15 cellular contexts compared by ENCODE assay signal in the genomic region with DNA sequence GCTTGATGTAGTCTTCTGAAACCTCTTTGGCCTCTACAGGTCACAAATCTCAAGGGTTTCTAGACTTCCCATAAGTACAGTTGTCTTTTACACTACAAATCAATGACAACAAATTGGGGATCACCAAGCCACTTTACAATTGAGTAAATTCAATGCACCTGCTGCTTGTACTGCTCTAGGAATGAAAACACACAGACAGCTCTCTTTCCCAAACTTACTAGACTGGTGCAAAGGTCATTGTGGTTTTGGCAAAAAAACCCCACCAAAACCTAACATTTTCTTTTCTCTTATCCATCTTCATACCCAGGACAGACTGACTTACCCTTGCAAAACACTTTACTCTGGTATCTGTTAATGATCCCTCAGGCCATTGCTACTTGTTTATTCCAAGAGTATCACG. TPM values are rescaled to one million over a fixed set of nuclear protein-coding genes. Genes with fewer than 3 reads are reported as not detected.
A peak's percentile ranks its signal among the peaks of the same experiment; 100 is the strongest.
DNase-seq lines count a peak whose midpoint lies in the region; ATAC-seq lines count a peak whose summit lies in the region.
"Had no signal": no experiment of that assay in that cellular context is flagged by ENCODE, and none has a peak within 500 bp of the region (broad histone marks: within the 10 kb centered on the region; RNA-seq: fewer than 3 reads in every experiment).

No MANE protein-coding gene starts in this region.

- no peaks in the 10 kb centered on the region for H3K27me3 Mint-ChIP-seq in activated T-cell treated with anti-CD3 and anti-CD28 coated beads, Interleukin-2, amount 50 U/mL, for 72 hours (ENCODE audit: low read depth)
- no peaks in the 10 kb centered on the region for H3K27me3 Mint-ChIP-seq in activated naive CD8-positive, alpha-beta T cell treated with anti-CD3 and anti-CD28 coated beads for 36 hours

- H3K27me3 ChIP-seq in skeletal muscle satellite cell (ENCODE audit: control insufficient read depth, insufficient read depth, low read length) = no peaks in the 10 kb centered on the region
- H3K27me3 ChIP-seq: ovary had no signal

- no peak for DNase-seq in activated T-cell treated with anti-CD3 and anti-CD28 coated beads, Interleukin-2, amount 50 U/mL, for 72 hours
- no peak for DNase-seq in activated T-cell treated with anti-CD3 and anti-CD28 coated beads, Interleukin-2, amount 50 U/mL, for 48 hours
- peak; percentile 19 for DNase-seq in MV-4-11 (lab: John Stamatoyannopoulos, UW)
- no peak for DNase-seq in activated naive CD8-positive, alpha-beta T cell treated with anti-CD3 and anti-CD28 coated beads for 36 hours
- no peak for DNase-seq in NCI-H2196 (lab: John Stamatoyannopoulos, UW; ENCODE audit: unreplicated experiment)
- no peak for DNase-seq in AG20443 (ENCODE audit: low spot score)
- DNase-seq: amniotic stem cell, DMS 273 treated with DMSO at 0.1 percent for 48 hours, KG1, NCI-H524 treated with DMSO at 0.1 percent for 48 hours, ovary, small intestine had no signal

- H3K27ac Mint-ChIP-seq in activated T-cell treated with anti-CD3 and anti-CD28 coated beads, Interleukin-2, amount 50 U/mL, for 72 hours = peak overlapping the region; percentile 91
- H3K27ac Mint-ChIP-seq in activated naive CD8-positive, alpha-beta T cell treated with anti-CD3 and anti-CD28 coated beads for 36 hours = peak overlapping the region; percentile 78
- H3K27ac Mint-ChIP-seq: mesothelial cell of epicardium had no signal

- peaks cover 4% of the 10 kb centered on the region for H3K4me1 ChIP-seq in skeletal muscle satellite cell (ENCODE audit: control insufficient read depth, insufficient read depth, low read length)

- H3K4me3 ChIP-seq in skeletal muscle satellite cell (ENCODE audit: low read length) = no peak overlapping the region
- H3K4me3 ChIP-seq: ovary had no signal

- H3K9me3 Mint-ChIP-seq in activated T-cell treated with anti-CD3 and anti-CD28 coated beads, Interleukin-2, amount 50 U/mL, for 72 hours = no peaks in the 10 kb centered on the region
- no peaks in the 10 kb centered on the region for H3K9me3 Mint-ChIP-seq in activated naive CD8-positive, alpha-beta T cell treated with anti-CD3 and anti-CD28 coated beads for 36 hours
- H3K9me3 Mint-ChIP-seq: mesothelial cell of epicardium had no signal

- H3K9ac ChIP-seq in skeletal muscle satellite cell (ENCODE audit: low read depth, low read length) = no peak overlapping the region

- H3K9me3 ChIP-seq in skeletal muscle satellite cell (replicated peaks; ENCODE audit: low read length) = no peaks in the 10 kb centered on the region
- H3K9me3 ChIP-seq: ovary had no signal

- peak overlapping the region; percentile 84 to 97 for H3K4me3 Mint-ChIP-seq in activated T-cell treated with anti-CD3 and anti-CD28 coated beads, Interleukin-2, amount 50 U/mL, for 72 hours
- peak overlapping the region; percentile 100 for H3K4me3 Mint-ChIP-seq in activated naive CD8-positive, alpha-beta T cell treated with anti-CD3 and anti-CD28 coated beads for 36 hours
- H3K4me3 Mint-ChIP-seq: mesothelial cell of epicardium had no signal

- ATAC-seq in activated T-cell treated with anti-CD3 and anti-CD28 coated beads, Interleukin-2, amount 50 U/mL, for 72 hours (replicated peaks in 1 of 2) = no peak
- ATAC-seq in GM21381 (IDR thresholded peaks at IDR 0.05; ENCODE audit: unreplicated experiment) = no peak

- peaks cover 39% of the 10 kb centered on the region for H3K36me3 ChIP-seq in skeletal muscle satellite cell (ENCODE audit: insufficient read depth, low read length)
- H3K36me3 ChIP-seq: ovary had no signal

- peaks cover 9 to 15% of the 10 kb centered on the region in 2 donors for H3K36me3 Mint-ChIP-seq in activated T-cell treated with anti-CD3 and anti-CD28 coated beads, Interleukin-2, amount 50 U/mL, for 72 hours (ENCODE audit: insufficient read depth in 2 of 2)
- peaks cover 37% of the 10 kb centered on the region for H3K36me3 Mint-ChIP-seq in activated naive CD8-positive, alpha-beta T cell treated with anti-CD3 and anti-CD28 coated beads for 36 hours

- peaks cover 45% of the 10 kb centered on the region for H3K4me1 Mint-ChIP-seq in activated T-cell treated with anti-CD3 and anti-CD28 coated beads, Interleukin-2, amount 50 U/mL, for 72 hours (ENCODE audit: low read depth)
- H3K4me1 Mint-ChIP-seq in activated naive CD8-positive, alpha-beta T cell treated with anti-CD3 and anti-CD28 coated beads for 36 hours = peaks cover 22% of the 10 kb centered on the region

- H3K4me2 ChIP-seq in skeletal muscle satellite cell (ENCODE audit: low read length) = peak overlapping the region; percentile 81

RNA-seq across cellular contexts. Expression of gene M6PR, which starts 2.7 kb away (rescaled TPM):
- total RNA-seq in activated T-cell treated with anti-CD3 and anti-CD28 coated beads, Interleukin-2, amount 50 U/mL, for 72 hours = 100 to 1,000 TPM; 149 to 153 TPM
- total RNA-seq in activated naive CD8-positive, alpha-beta T cell treated with anti-CD3 and anti-CD28 coated beads for 36 hours = 100 to 1,000 TPM; 213 to 226 TPM
- 106 and 124 TPM in 2 replicates for total RNA-seq in skeletal muscle satellite cell (2012; rRNA removed)

RNA-seq across cellular contexts. Expression of gene PHC1, which starts 32.4 kb away (rescaled TPM):
- 10 to 100 TPM; 16.7 to 19.7 TPM for total RNA-seq in activated T-cell treated with anti-CD3 and anti-CD28 coated beads, Interleukin-2, amount 50 U/mL, for 72 hours
- 10 to 100 TPM; 12.9 to 16.5 TPM for total RNA-seq in activated naive CD8-positive, alpha-beta T cell treated with anti-CD3 and anti-CD28 coated beads for 36 hours
- total RNA-seq in skeletal muscle satellite cell (2012; rRNA removed) = 10.5 and 12.7 TPM in 2 replicates

RNA-seq across cellular contexts. Expression of gene KLRG1, which starts 42.6 kb away (rescaled TPM):
- total RNA-seq in activated T-cell treated with anti-CD3 and anti-CD28 coated beads, Interleukin-2, amount 50 U/mL, for 72 hours = 1 to 10 TPM; 2.5 to 5.5 TPM
- total RNA-seq in activated naive CD8-positive, alpha-beta T cell treated with anti-CD3 and anti-CD28 coated beads for 36 hours = 1 to 10 TPM; 2.2 to 3.7 TPM
- 0.76 and 2.2 TPM in 2 replicates for total RNA-seq in skeletal muscle satellite cell (2012; rRNA removed)
